8 cellular contexts compared by ENCODE assay signal in the genomic region with DNA sequence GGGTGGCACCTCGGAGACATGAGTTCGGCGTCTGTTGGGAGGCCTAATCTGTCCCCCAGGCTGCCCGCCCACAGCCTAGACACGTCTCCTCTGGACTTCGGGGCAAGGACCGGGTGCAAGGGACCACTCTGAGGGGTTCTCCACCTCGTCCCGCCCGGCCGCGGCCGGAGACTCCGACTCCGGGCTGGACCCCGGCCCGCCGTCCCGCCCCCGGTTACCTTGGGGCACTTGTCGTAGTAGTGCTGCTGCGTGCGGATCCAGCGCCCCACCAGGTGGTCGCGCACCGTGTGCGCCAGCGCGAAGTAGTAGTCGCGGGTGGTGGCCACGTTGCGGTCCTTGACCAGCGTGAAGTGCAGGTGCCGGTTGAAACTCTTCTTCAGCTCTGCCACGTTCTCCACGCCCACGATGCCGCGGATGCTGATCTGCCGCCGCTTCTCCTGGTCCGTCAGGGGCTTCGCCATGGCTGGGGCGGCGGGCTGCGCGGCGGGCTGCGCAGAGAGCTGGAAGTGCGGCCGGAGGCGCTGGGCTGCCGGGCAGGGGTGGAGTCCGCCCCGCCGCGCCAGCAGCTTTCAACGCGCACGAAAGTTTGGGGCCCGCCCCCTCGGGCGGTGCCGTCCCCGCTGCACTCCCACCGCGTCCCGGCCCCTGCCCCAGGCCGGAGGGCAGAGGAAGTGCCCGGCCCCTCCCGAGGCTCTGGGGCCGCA. TPM values are rescaled to one million over a fixed set of nuclear protein-coding genes. Genes with fewer than 3 reads are reported as not detected.
DNase-seq lines count a peak whose midpoint lies in the region; ATAC-seq and TF ChIP-seq lines count a peak whose summit lies in the region.

Gene PYGL, minus strand, starts transcription at position 541 of the 704 bp plus-strand sequence. Its CDS starts 80 bp downstream, at position 461.

- no peaks in the 10 kb centered on the region for H3K9me3 ChIP-seq in OCI-LY7 (ENCODE audit: low read length)
- no peaks in the 10 kb centered on the region for H3K9me3 ChIP-seq in adipocyte (ENCODE audit: control insufficient read depth, low read length)
- no peaks in the 10 kb centered on the region for H3K9me3 ChIP-seq in right atrium auricular region
- H3K9me3 ChIP-seq in prostate gland, result no peaks in the 10 kb centered on the region

- H3K9me2 ChIP-seq in OCI-LY7 (ENCODE audit: insufficient read depth, low read length), result no peaks in the 10 kb centered on the region

- H3K27ac ChIP-seq in OCI-LY7 (ENCODE audit: low read depth, low read length, poor library complexity, severe bottlenecking), result no peak within 1 kb of the TSS
- H3K27ac ChIP-seq in right atrium auricular region, result peak within 1 kb of the TSS; percentile 68 to 80
- peak within 1 kb of the TSS; percentile 82 to 87 for H3K27ac ChIP-seq in prostate gland

- peak; percentile 71 for TF ChIP-seq POLR2A in prostate gland (IDR thresholded peaks at IDR 0.05)

- H3K4me3 ChIP-seq in OCI-LY7 (ENCODE audit: low read depth, low read length, poor library complexity, severe bottlenecking), result peak within 1 kb of the TSS; percentile 68
- peak within 1 kb of the TSS; percentile 97 for H3K4me3 ChIP-seq in adipocyte (ENCODE audit: low read length)
- H3K4me3 ChIP-seq in right atrium auricular region, result peak within 1 kb of the TSS; percentile 56 to 81
- peak within 1 kb of the TSS; percentile 62 to 87 for H3K4me3 ChIP-seq in prostate gland

- POLR2A ChIA-PET in OCI-LY7 (lab: Charles Lee), result no interaction called here

- ATAC-seq in HG03159 (IDR thresholded peaks at IDR 0.05; ENCODE audit: unreplicated experiment), result peak; percentile 66

- CTCF ChIA-PET in OCI-LY7 (lab: Charles Lee; ENCODE audit: unreplicated experiment), result interaction anchor here (0.7 kb wide), 1 partner anchor 159 kb away, joined by 3 read pairs; no protein-coding TSS in a partner anchor

- H3K4me2 ChIP-seq in OCI-LY7 (ENCODE audit: low read length), result peak within 1 kb of the TSS; percentile 59

- peak within 1 kb of the TSS; percentile 95 for H3K9ac ChIP-seq in adipocyte (ENCODE audit: low read length)

- H3K4me1 ChIP-seq in OCI-LY7 (ENCODE audit: insufficient read depth, low read length, poor library complexity, severe bottlenecking) (peaks cover 9% of the 10 kb centered on the region), adipocyte (ENCODE audit: control insufficient read depth, insufficient read depth, low read length) (peaks cover 9% of the 10 kb centered on the region), right atrium auricular region (peaks cover 0 to 21% of the 10 kb centered on the region in 2 donors), prostate gland (replicated peaks) (no peaks in the 10 kb centered on the region)

- no peaks in the 10 kb centered on the region for H4K20me1 ChIP-seq in OCI-LY7 (ENCODE audit: insufficient read depth, low read length)

- TF ChIP-seq CTCF in OCI-LY7 (conservative IDR thresholded peaks at IDR 0.05; ENCODE audit: low read length) (no peak), right atrium auricular region (IDR thresholded peaks at IDR 0.05) (no peak), prostate gland (IDR thresholded peaks at IDR 0.05) (no peak)

- peak within 1 kb of the TSS; percentile 73; the same call in 1 of the 2 replicates for H2AFZ ChIP-seq in OCI-LY7 (ENCODE audit: low read length)

- H3K27me3 ChIP-seq in adipocyte (replicated peaks; ENCODE audit: control insufficient read depth, insufficient read depth, low read length), result no peaks in the 10 kb centered on the region
- H3K27me3 ChIP-seq in right atrium auricular region, result no peaks in the 10 kb centered on the region
- no peaks in the 10 kb centered on the region for H3K27me3 ChIP-seq in prostate gland (replicated peaks; ENCODE audit: insufficient read depth)

- intact Hi-C loops in OCI-LY7 (cut with micrococcal nuclease; ENCODE audit: unreplicated experiment) (no loop called here), prostate gland (cut with DNase I) (no loop called here)

- DNase-seq in activated gamma-delta T cell treated with Interleukin-2 at 50 U/mL for 16 hours, result peak; percentile 5
- DNase-seq in activated gamma-delta T cell (lab: John Stamatoyannopoulos, UW), result no peak
- DNase-seq in OCI-LY7 (ENCODE audit: low spot score), result peak; percentile 50
- DNase-seq in adipocyte (ENCODE audit: low read depth), result peak; percentile 87
- peak; percentile 78 for DNase-seq in right atrium auricular region (ENCODE audit: low spot score)
- DNase-seq in prostate gland (ENCODE audit: low spot score), result peak; percentile 65
- no peak for DNase-seq in NCI-H1694 (lab: John Stamatoyannopoulos, UW)

- BruUV-seq in OCI-LY7 (replicated peaks; lab: Mats Ljungman, UMichigan), result no TSS peak

- H3K36me3 ChIP-seq in OCI-LY7 (ENCODE audit: insufficient read depth, low read length), result no peaks in the 10 kb centered on the region
- H3K36me3 ChIP-seq in adipocyte (ENCODE audit: control insufficient read depth, insufficient read depth, low read length, severe bottlenecking), result peaks cover 9% of the 10 kb centered on the region
- no peaks in the 10 kb centered on the region for H3K36me3 ChIP-seq in right atrium auricular region
- no peaks in the 10 kb centered on the region for H3K36me3 ChIP-seq in prostate gland

- H3K79me2 ChIP-seq in OCI-LY7 (ENCODE audit: insufficient read depth, low read depth, low read length), result no peaks in the 10 kb centered on the region

- 0% methylated on average over 21 of the region's 74 CpGs for WGBS in prostate gland

RNA-seq across cellular contexts. Expression of gene PYGL, which starts in this region (rescaled TPM):
- total RNA-seq in OCI-LY7 (2014; rRNA removed; shearing (Covaris generic)), result 2.8 and 12.2 TPM in 2 replicates
- total RNA-seq in OCI-LY7 (2022) (2.6 and 3.3 TPM in 2 replicates), right atrium auricular region (10 to 100 TPM in 1 of 2 donors, 1 to 10 TPM in 1; 7.0 to 27.1 TPM), prostate gland (10 to 100 TPM; 15.4 to 23.6 TPM)

Comparison
In these comparisons a context has a peak if more than half of its experiments do, and no peak if none do; other contexts are left out.
1. DNase-seq: peak in activated gamma-delta T cell treated with Interleukin-2 at 50 U/mL for 16 hours (single experiment), OCI-LY7 (single experiment), adipocyte (single experiment), right atrium auricular region (single experiment) and prostate gland (single experiment); none in activated gamma-delta T cell (single experiment) and NCI-H1694 (single experiment).
2. Peak in every context shown above with its lines, with median percentiles within 50 percentile points of each other: H3K4me3 ChIP-seq.